Comparison of ENCODE assay signal across 6 cellular contexts in the genomic region with DNA sequence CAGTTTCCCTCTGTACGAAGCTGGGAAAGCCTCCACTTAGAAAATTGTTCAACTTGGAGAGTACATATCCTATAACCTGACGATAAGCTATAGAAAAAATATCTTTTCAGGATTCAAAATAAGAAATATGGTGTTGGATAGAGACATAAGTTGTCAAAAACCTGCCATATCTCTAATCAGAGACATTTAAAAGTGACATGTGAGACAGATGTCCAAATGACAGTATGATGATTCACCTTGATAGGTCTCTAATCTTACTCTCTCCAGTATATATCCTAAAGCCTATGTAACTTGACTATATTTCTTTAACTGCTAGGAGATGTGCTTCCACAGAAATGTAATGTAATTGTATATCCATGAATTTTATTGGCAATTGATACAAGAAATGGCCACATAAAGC.
"Had no signal": no experiment of that assay in that cellular context is flagged by ENCODE, and none has a peak within 500 bp of the region (broad histone marks: within the 10 kb centered on the region; RNA-seq: fewer than 3 reads in every experiment).

No MANE protein-coding gene starts in this region.

- H3K27ac ChIP-seq: HL-60, KMS-11 had no signal

- H3K9ac ChIP-seq: KMS-11 had no signal

- H3K4me3 ChIP-seq: K562 had no signal

- H3K4me2 ChIP-seq: KMS-11 had no signal

- DNase-seq: IMR-90, KBM-7, KG1 had no signal
